ENCODE assay signal across 22 cellular contexts in genomic region chr9:6782378-6782777, GRCh38. TPM values are rescaled to one million over a fixed set of nuclear protein-coding genes. Genes with fewer than 3 reads are reported as not detected.
DNase-seq lines count a peak whose midpoint lies in the region; ATAC-seq lines count a peak whose summit lies in the region.
"Had no signal": no experiment of that assay in that cellular context is flagged by ENCODE, and none has a peak within 500 bp of the region (broad histone marks: within the 10 kb centered on the region; RNA-seq: fewer than 3 reads in every experiment).

No MANE protein-coding gene starts in this region.

- no peaks in the 10 kb centered on the region for H3K27me3 Mint-ChIP-seq in activated naive CD4-positive, alpha-beta T cell treated with anti-CD3 and anti-CD28 coated beads, Interleukin-2, amount 50 U/mL, for 24 hours
- H3K27me3 Mint-ChIP-seq in immature natural killer cell (ENCODE audit: low read depth in 3 of 3): peaks cover 0 to 5% (median 0%) of the 10 kb centered on the region in 3 donors
- H3K27me3 Mint-ChIP-seq: activated CD4-positive, alpha-beta T cell treated with anti-CD3 and anti-CD28 coated beads, Interleukin-2, amount 10 ng/mL, durations not matched to agents 24 days and 14 days; brain had no signal

- H3K9me3 Mint-ChIP-seq in activated naive CD4-positive, alpha-beta T cell treated with anti-CD3 and anti-CD28 coated beads, Interleukin-2, amount 50 U/mL, for 24 hours: no peaks in the 10 kb centered on the region
- no peaks in the 10 kb centered on the region for H3K9me3 Mint-ChIP-seq in activated naive CD4-positive, alpha-beta T cell treated with anti-CD3 and anti-CD28 coated beads, Interleukin-2, amount 50 U/mL, for 72 hours
- peaks cover 0 to 1% (median 0%) of the 10 kb centered on the region in 6 donors for H3K9me3 Mint-ChIP-seq in immature natural killer cell
- H3K9me3 Mint-ChIP-seq: activated CD4-positive, alpha-beta T cell treated with anti-CD3 and anti-CD28 coated beads, Interleukin-2, amount 10 ng/mL, durations not matched to agents 24 days and 14 days; mesothelial cell of epicardium had no signal

- H3K27ac Mint-ChIP-seq in activated naive CD4-positive, alpha-beta T cell treated with anti-CD3 and anti-CD28 coated beads, Interleukin-2, amount 50 U/mL, for 24 hours: no peak overlapping the region
- peak overlapping the region in 1 of 2 donors; percentile 75 for H3K27ac Mint-ChIP-seq in activated naive CD4-positive, alpha-beta T cell treated with anti-CD3 and anti-CD28 coated beads, Interleukin-2, amount 50 U/mL, for 72 hours
- H3K27ac Mint-ChIP-seq in immature natural killer cell: peak overlapping the region in 2 of 6 donors; percentile 13 to 17
- H3K27ac Mint-ChIP-seq: activated CD4-positive, alpha-beta T cell treated with anti-CD3 and anti-CD28 coated beads, Interleukin-2, amount 10 ng/mL, durations not matched to agents 24 days and 14 days; mesothelial cell of epicardium had no signal

- ATAC-seq in activated naive CD4-positive, alpha-beta T cell treated with anti-CD3 and anti-CD28 coated beads, Interleukin-2, amount 50 U/mL, for 72 hours: no peak
- ATAC-seq in GM21825 (IDR thresholded peaks at IDR 0.05; ENCODE audit: unreplicated experiment): no peak

- peak overlapping the region; percentile 1 for H3K4me3 Mint-ChIP-seq in activated naive CD4-positive, alpha-beta T cell treated with anti-CD3 and anti-CD28 coated beads, Interleukin-2, amount 50 U/mL, for 24 hours
- H3K4me3 Mint-ChIP-seq in immature natural killer cell: peak overlapping the region in 3 of 5 donors; percentile 37 to 53 (median 48)
- H3K4me3 Mint-ChIP-seq: activated CD4-positive, alpha-beta T cell treated with anti-CD3 and anti-CD28 coated beads, Interleukin-2, amount 10 ng/mL, durations not matched to agents 24 days and 14 days; brain; mesothelial cell of epicardium had no signal

- peaks cover 82% of the 10 kb centered on the region for H3K4me1 Mint-ChIP-seq in activated naive CD4-positive, alpha-beta T cell treated with anti-CD3 and anti-CD28 coated beads, Interleukin-2, amount 50 U/mL, for 24 hours
- peaks cover 73 to 87% of the 10 kb centered on the region in 2 donors for H3K4me1 Mint-ChIP-seq in immature natural killer cell

- peak overlapping the region; percentile 51 for H3K27ac ChIP-seq in substantia nigra (ENCODE audit: low read depth, low read length, poor library complexity, severe bottlenecking)
- H3K27ac ChIP-seq: KMS-11 had no signal

- no peaks in the 10 kb centered on the region for H3K36me3 Mint-ChIP-seq in activated naive CD4-positive, alpha-beta T cell treated with anti-CD3 and anti-CD28 coated beads, Interleukin-2, amount 50 U/mL, for 24 hours
- H3K36me3 Mint-ChIP-seq in activated naive CD4-positive, alpha-beta T cell treated with anti-CD3 and anti-CD28 coated beads, Interleukin-2, amount 50 U/mL, for 72 hours: peaks cover 0 to 4% of the 10 kb centered on the region in 2 donors
- H3K36me3 Mint-ChIP-seq in immature natural killer cell: no peaks in the 10 kb centered on the region
- H3K36me3 Mint-ChIP-seq: mesothelial cell of epicardium had no signal

- DNase-seq in activated naive CD4-positive, alpha-beta T cell treated with anti-CD3 and anti-CD28 coated beads, Interleukin-2, amount 50 U/mL, for 72 hours (ENCODE audit: low spot score in 2 of 2): no peak
- DNase-seq in NCI-H524 treated with DMSO at 0.1 percent for 48 hours (lab: John Stamatoyannopoulos, UW) (peak; percentile 51), immature natural killer cell (no peak), substantia nigra (lab: John Stamatoyannopoulos, UW) (no peak), DMS 273 (lab: John Stamatoyannopoulos, UW; ENCODE audit: unreplicated experiment) (no peak), NCI-H1694 treated with DMSO at 0.1 percent for 48 hours (lab: John Stamatoyannopoulos, UW) (no peak)
- DNase-seq: activated CD4-positive, alpha-beta T cell treated with anti-CD3 and anti-CD28 coated beads, Interleukin-2, amount 10 ng/mL, durations not matched to agents 24 days and 14 days; activated T-cell treated with anti-CD3 and anti-CD28 coated beads, Interleukin-2, amount 50 U/mL, for 48 hours; amniotic stem cell; DMS53; kidney glomerular epithelial cell; NCI-H1417; NCI-H2081 treated with DMSO at 0.1 percent for 48 hours; NCI-H226; NCI-H774; stimulated activated CD4-positive, alpha-beta T cell treated with anti-CD3 and anti-CD28 coated beads, Interleukin-15, amount 100 ng/mL, for 24 hours; stimulated activated CD4-positive, alpha-beta T cell treated with anti-CD3 and anti-CD28 coated beads, Interleukin-4, amount 100 ng/mL, for 4 hours had no signal

RNA-seq across cellular contexts. Expression of gene KDM4C, which starts 24.6 kb away (rescaled TPM):
- total RNA-seq in activated naive CD4-positive, alpha-beta T cell treated with anti-CD3 and anti-CD28 coated beads, Interleukin-2, amount 50 U/mL, for 72 hours: 10 to 100 TPM; 45.4 to 59.9 TPM
- 10 to 100 TPM; 18.2 to 45.6 (median 29.9) TPM for polyA plus RNA-seq in immature natural killer cell
